Comparison of ENCODE assay signal across 8 cellular contexts in genomic region chr2:174697267-174697666, GRCh38.
A peak's percentile ranks its signal among the peaks of the same experiment; 100 is the strongest.
DNase-seq lines count a peak whose midpoint lies in the region; ATAC-seq lines count a peak whose summit lies in the region.

No MANE protein-coding gene starts in this region.

- H3K4me3 Mint-ChIP-seq in CD4-positive, alpha-beta memory T cell: no peak overlapping the region
- no peak overlapping the region for H3K4me3 Mint-ChIP-seq in activated CD4-positive, alpha-beta T cell treated with anti-CD3 and anti-CD28 coated beads, Interleukin-2, amount 10 ng/mL, durations not matched to agents 24 days and 14 days
- H3K4me3 Mint-ChIP-seq in stimulated activated naive CD8-positive, alpha-beta T cell treated with anti-CD3 and anti-CD28 coated beads, Interleukin-15, amount 100 ng/mL, for 72 hours: no peak overlapping the region

- peak; percentile 44 to 57 (median 54) for DNase-seq in CD4-positive, alpha-beta memory T cell
- DNase-seq in NCI-H460 (ENCODE audit: extremely low read depth, low read depth) (peak; percentile 72), midbrain (lab: John Stamatoyannopoulos, UW) (peak; percentile 63)
- DNase-seq in activated CD4-positive, alpha-beta T cell treated with anti-CD3 and anti-CD28 coated beads, Interleukin-2, amount 10 ng/mL, durations not matched to agents 24 days and 14 days: peak; percentile 89
- DNase-seq in effector CD8-positive, alpha-beta T cell (lab: John Stamatoyannopoulos, UW): peak; percentile 29
- DNase-seq in stimulated activated naive CD8-positive, alpha-beta T cell treated with anti-CD3 and anti-CD28 coated beads, Interleukin-15, amount 100 ng/mL, for 72 hours: peak; percentile 63 to 66

- H3K27me3 Mint-ChIP-seq in CD4-positive, alpha-beta memory T cell: peaks cover 3 to 4% of the 10 kb centered on the region in 2 donors
- peaks cover 35% of the 10 kb centered on the region for H3K27me3 Mint-ChIP-seq in activated CD4-positive, alpha-beta T cell treated with anti-CD3 and anti-CD28 coated beads, Interleukin-2, amount 10 ng/mL, durations not matched to agents 24 days and 14 days
- H3K27me3 Mint-ChIP-seq in stimulated activated naive CD8-positive, alpha-beta T cell treated with anti-CD3 and anti-CD28 coated beads, Interleukin-15, amount 100 ng/mL, for 72 hours: peaks cover 6% of the 10 kb centered on the region

- H3K27ac Mint-ChIP-seq in CD4-positive, alpha-beta memory T cell: no peak overlapping the region
- no peak overlapping the region for H3K27ac Mint-ChIP-seq in activated CD4-positive, alpha-beta T cell treated with anti-CD3 and anti-CD28 coated beads, Interleukin-2, amount 10 ng/mL, durations not matched to agents 24 days and 14 days
- no peak overlapping the region for H3K27ac Mint-ChIP-seq in stimulated activated naive CD8-positive, alpha-beta T cell treated with anti-CD3 and anti-CD28 coated beads, Interleukin-15, amount 100 ng/mL, for 72 hours

- H3K27me3 ChIP-seq in CD4-positive, alpha-beta memory T cell (ENCODE audit: insufficient read depth, low read length): no peaks in the 10 kb centered on the region

- no peaks in the 10 kb centered on the region for H3K36me3 ChIP-seq in CD4-positive, alpha-beta memory T cell (ENCODE audit: insufficient read depth, low read length)

- H3K9me3 Mint-ChIP-seq in CD4-positive, alpha-beta memory T cell: peaks cover 0 to 1% (median 0%) of the 10 kb centered on the region in 8 donors
- no peaks in the 10 kb centered on the region for H3K9me3 Mint-ChIP-seq in activated CD4-positive, alpha-beta T cell treated with anti-CD3 and anti-CD28 coated beads, Interleukin-2, amount 10 ng/mL, durations not matched to agents 24 days and 14 days
- H3K9me3 Mint-ChIP-seq in stimulated activated naive CD8-positive, alpha-beta T cell treated with anti-CD3 and anti-CD28 coated beads, Interleukin-15, amount 100 ng/mL, for 72 hours: no peaks in the 10 kb centered on the region

- H3K4me3 ChIP-seq in CD4-positive, alpha-beta memory T cell (ENCODE audit: low read length in 2 of 2): no peak overlapping the region

- no peak overlapping the region for H3K27ac ChIP-seq in CD4-positive, alpha-beta memory T cell (ENCODE audit: low read depth, low read length)

- intact Hi-C loops in CD4-positive, alpha-beta memory T cell (cut with micrococcal nuclease): loop anchor here (1.0 kb wide), 1 partner anchor 288 kb away; no protein-coding TSS in a partner anchor
- intact Hi-C loops in activated CD4-positive, alpha-beta T cell treated with anti-CD3 and anti-CD28 coated beads, Interleukin-2, amount 10 ng/mL, durations not matched to agents 24 days and 14 days (cut with micrococcal nuclease): loop anchor here (1.0 to 10.0 kb wide), 3 partner anchors 52 to 588 kb away; no protein-coding TSS in a partner anchor

- CTCF ChIA-PET in CD4-positive, alpha-beta memory T cell (lab: Charles Lee; ENCODE audit: partially characterized antibody): interaction anchor here (0.6 to 12.1 kb wide), 52 partner anchors 8 to 1401 kb away, joined by 3 to 153 read pairs (median 4); partner anchors contain the start of gene WIPF1

- H3K4me1 ChIP-seq in CD4-positive, alpha-beta memory T cell (ENCODE audit: insufficient read depth, low read length): no peaks in the 10 kb centered on the region

- POLR2A ChIA-PET in CD4-positive, alpha-beta memory T cell (lab: Charles Lee; ENCODE audit: partially characterized antibody): interaction anchor here (0.6 to 1.3 kb wide), 4 partner anchors 8 to 123 kb away, joined by 3 to 4 read pairs (median 3); no protein-coding TSS in a partner anchor

- no peaks in the 10 kb centered on the region for H3K36me3 Mint-ChIP-seq in CD4-positive, alpha-beta memory T cell
- H3K36me3 Mint-ChIP-seq in activated CD4-positive, alpha-beta T cell treated with anti-CD3 and anti-CD28 coated beads, Interleukin-2, amount 10 ng/mL, durations not matched to agents 24 days and 14 days (ENCODE audit: low read depth): no peaks in the 10 kb centered on the region

- H3K4me1 Mint-ChIP-seq in CD4-positive, alpha-beta memory T cell: peaks cover 0 to 5% (median 4%) of the 10 kb centered on the region in 4 donors
- peaks cover 6% of the 10 kb centered on the region for H3K4me1 Mint-ChIP-seq in activated CD4-positive, alpha-beta T cell treated with anti-CD3 and anti-CD28 coated beads, Interleukin-2, amount 10 ng/mL, durations not matched to agents 24 days and 14 days
- peaks cover 7% of the 10 kb centered on the region for H3K4me1 Mint-ChIP-seq in stimulated activated naive CD8-positive, alpha-beta T cell treated with anti-CD3 and anti-CD28 coated beads, Interleukin-15, amount 100 ng/mL, for 72 hours

- no peaks in the 10 kb centered on the region for H3K9me3 ChIP-seq in CD4-positive, alpha-beta memory T cell (ENCODE audit: control insufficient read depth in 1 of 2, low read length in 2 of 2)

- ATAC-seq in GM19035 (IDR thresholded peaks at IDR 0.05; ENCODE audit: unreplicated experiment) (peak; percentile 95), HG03139 (IDR thresholded peaks at IDR 0.05; ENCODE audit: unreplicated experiment) (peak; percentile 90)
- ATAC-seq in stimulated activated naive CD8-positive, alpha-beta T cell treated with anti-CD3 and anti-CD28 coated beads, Interleukin-15, amount 100 ng/mL, for 72 hours: peak; percentile 96

Comparison
In these comparisons a context has a peak if more than half of its experiments do, and no peak if none do; other contexts are left out.
1. DNase-seq: peak in every context shown above with its lines; median percentile 89 in activated CD4-positive, alpha-beta T cell treated with anti-CD3 and anti-CD28 coated beads, Interleukin-2, amount 10 ng/mL, durations not matched to agents 24 days and 14 days; 72 in NCI-H460; 64 in stimulated activated naive CD8-positive, alpha-beta T cell treated with anti-CD3 and anti-CD28 coated beads, Interleukin-15, amount 100 ng/mL, for 72 hours; 63 in midbrain; 54 in CD4-positive, alpha-beta memory T cell; 29 in effector CD8-positive, alpha-beta T cell.